8 cellular contexts compared by ENCODE assay signal in the genomic region with DNA sequence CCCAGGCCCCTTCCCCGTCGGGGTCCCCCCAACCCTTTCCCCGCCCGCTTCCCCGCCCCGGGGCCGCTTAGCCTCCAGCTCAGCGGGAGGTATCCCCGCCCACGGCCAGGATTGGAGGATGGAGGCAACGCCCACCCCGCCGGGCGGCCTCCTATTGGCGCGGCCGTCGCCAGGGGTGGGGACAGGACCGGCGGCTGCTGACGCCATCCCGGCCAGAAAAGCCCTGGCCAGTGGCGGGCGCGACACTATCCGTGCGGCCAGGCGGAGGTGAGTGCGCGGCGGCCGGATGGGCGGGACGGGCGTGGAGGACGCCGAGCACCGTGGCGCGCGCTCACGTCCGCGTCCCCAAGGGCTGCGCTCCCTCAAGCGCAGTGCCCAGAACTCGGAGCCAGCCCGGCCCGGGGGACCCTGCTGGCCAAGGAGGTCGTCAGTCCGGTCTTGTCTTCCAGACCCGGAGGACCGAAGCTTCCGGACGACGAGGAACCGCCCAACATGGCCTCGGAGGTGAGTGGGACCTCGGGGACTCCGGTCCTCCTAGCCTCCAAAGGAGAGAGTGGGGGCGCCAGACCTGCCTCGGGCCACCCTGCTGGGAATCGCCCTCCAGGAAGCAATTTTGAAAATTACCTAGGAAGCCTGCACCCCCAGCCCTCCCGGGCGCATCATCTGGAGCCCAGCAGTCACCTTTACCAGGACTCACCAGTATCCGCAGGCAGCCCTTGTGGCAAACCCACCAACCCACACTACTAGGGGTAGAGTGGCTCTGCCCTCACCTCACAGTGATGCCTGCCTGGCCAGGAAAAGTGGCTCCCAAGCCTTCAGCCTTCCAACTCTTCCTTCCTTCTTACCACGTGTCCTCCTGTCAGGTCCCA. TPM values are rescaled to one million over a fixed set of nuclear protein-coding genes. Genes with fewer than 3 reads are reported as not detected.
DNase-seq lines count a peak whose midpoint lies in the region; ATAC-seq and TF ChIP-seq lines count a peak whose summit lies in the region.

A gene (plus strand): TSS at position 230 of the 869 bp plus-strand sequence. CDS start 263 bp downstream, at position 493.

- TF ChIP-seq CTCF in AG04449 (IDR thresholded peaks at IDR 0.05; ENCODE audit: insufficient read depth, low read length, missing control alignments): no peak
- no peak for TF ChIP-seq CTCF in activated B cell treated with CpG ODN at 0.5 μM for 24 hours (IDR thresholded peaks at IDR 0.05)
- no peak for TF ChIP-seq CTCF in cardiac fibroblast (IDR thresholded peaks at IDR 0.05; ENCODE audit: low read depth, low read length)

- H3K36me3 Mint-ChIP-seq in activated B cell treated with CpG ODN at 0.5 μM for 24 hours (ENCODE audit: low read depth) (peaks cover 4% of the 10 kb centered on the region), immature natural killer cell (no peaks in the 10 kb centered on the region)

- no peak for DNase-seq in AG04449 (ENCODE audit: low read depth, low spot score)
- DNase-seq in NCI-H2227 treated with DMSO at 0.1 percent for 48 hours (lab: John Stamatoyannopoulos, UW): peak; percentile 72
- DNase-seq in activated B cell treated with CpG ODN at 0.5 μM for 24 hours: peak; percentile 94
- DNase-seq in cardiac fibroblast (ENCODE audit: low read depth in 2 of 2): peak; percentile 86 to 92
- peak; percentile 91 to 92 (median 92) for DNase-seq in immature natural killer cell
- peak; percentile 67 for DNase-seq in smooth muscle cell of the brain vasculature (ENCODE audit: low read depth, low spot score)

- H3K4me3 Mint-ChIP-seq in activated B cell treated with CpG ODN at 0.5 μM for 24 hours: peak within 1 kb of the TSS; percentile 86
- peak within 1 kb of the TSS; percentile 85 to 92 (median 89) for H3K4me3 Mint-ChIP-seq in immature natural killer cell

- POLR2A ChIA-PET in AG04449 (lab: Yijun Ruan, JAX) (interaction anchor here (0.6 to 1.3 kb wide), 9 partner anchors 10 to 63 kb away, joined by 3 to 8 read pairs (median 3); a partner anchor contains a TSS), activated B cell treated with CpG ODN at 0.5 μM for 24 hours (lab: Charles Lee) (interaction anchor here (0.6 to 1.9 kb wide), 5 partner anchors 39 to 769 kb away, joined by 3 to 28 read pairs (median 4); a partner anchor contains a TSS)

- CTCF ChIA-PET in AG04449 (lab: Yijun Ruan, JAX): interaction anchor here (0.9 to 1.4 kb wide), 3 partner anchors 8 to 46 kb away, joined by 3 read pairs; no protein-coding TSS in a partner anchor
- CTCF ChIA-PET in activated B cell treated with CpG ODN at 0.5 μM for 24 hours (lab: Charles Lee): no interaction called here

- H3K4me3 ChIP-seq in AG04449 (ENCODE audit: low read depth, low read length) (peak within 1 kb of the TSS; percentile 78), cardiac fibroblast (replicated peaks in 1 of 2; ENCODE audit: low read depth in 2 of 2, low read length in 2 of 2) (peak within 1 kb of the TSS; percentile 91 to 96)

- intact Hi-C loops in activated B cell treated with CpG ODN at 0.5 μM for 24 hours (cut with micrococcal nuclease): loop anchor here (1.0 to 10.0 kb wide), 5 partner anchors 31 to 321 kb away; a partner anchor contains a TSS

- H3K9me3 Mint-ChIP-seq in activated B cell treated with CpG ODN at 0.5 μM for 24 hours: no peaks in the 10 kb centered on the region
- H3K9me3 Mint-ChIP-seq in immature natural killer cell: no peaks in the 10 kb centered on the region

- H3K27me3 Mint-ChIP-seq in activated B cell treated with CpG ODN at 0.5 μM for 24 hours (no peaks in the 10 kb centered on the region), immature natural killer cell (ENCODE audit: low read depth in 3 of 3) (peaks cover 2 to 6% (median 4%) of the 10 kb centered on the region in 3 donors)

- ATAC-seq in GM18870 (IDR thresholded peaks at IDR 0.05; ENCODE audit: unreplicated experiment) (peak; percentile 80), HG03108 (IDR thresholded peaks at IDR 0.05; ENCODE audit: unreplicated experiment) (peak; percentile 98), activated B cell treated with CpG ODN at 0.5 μM for 24 hours (ENCODE audit: low read depth) (peak; percentile 98)

- H3K27ac Mint-ChIP-seq in activated B cell treated with CpG ODN at 0.5 μM for 24 hours (peak within 1 kb of the TSS; percentile 73), immature natural killer cell (peak within 1 kb of the TSS; percentile 81 to 94 (median 90))

- H3K4me1 Mint-ChIP-seq in activated B cell treated with CpG ODN at 0.5 μM for 24 hours: peaks cover 21% of the 10 kb centered on the region
- H3K4me1 Mint-ChIP-seq in immature natural killer cell: peaks cover 20 to 24% of the 10 kb centered on the region in 2 donors

RNA-seq across cellular contexts. Expression of the gene that starts here (rescaled TPM):
- total RNA-seq in activated B cell treated with CpG ODN at 0.5 μM for 24 hours: 39.6 and 39.8 TPM in 2 replicates
- 10 to 100 TPM; 52.3 to 69.5 (median 55.5) TPM for polyA plus RNA-seq in immature natural killer cell
